In the genomic region with DNA sequence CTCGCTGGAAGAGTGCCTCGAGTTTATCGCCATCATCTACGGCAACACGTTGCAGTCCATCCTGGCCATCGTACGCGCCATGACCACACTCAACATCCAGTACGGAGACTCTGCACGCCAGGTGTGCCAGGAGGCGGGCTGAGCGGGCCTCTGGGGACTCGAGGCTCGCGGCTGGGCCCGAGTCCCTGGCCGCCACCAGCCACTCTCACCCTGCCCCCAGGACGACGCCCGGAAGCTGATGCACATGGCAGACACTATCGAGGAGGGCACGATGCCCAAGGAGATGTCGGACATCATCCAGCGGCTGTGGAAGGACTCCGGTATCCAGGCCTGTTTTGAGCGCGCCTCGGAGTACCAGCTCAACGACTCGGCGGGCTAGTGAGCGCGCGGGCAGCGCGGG, we compare ENCODE assay signal across 2 cellular contexts.
TF ChIP-seq lines count a peak whose summit lies in the region.

No MANE protein-coding gene starts in this region.

TF ChIP-seq in SK-N-SH, 30 proteins besides CTCF, POLR2A, EP300 and RAD21:
- no peak for TF ChIP-seq NRF1 (IDR thresholded peaks at IDR 0.05; ENCODE audit: low read depth, low read length)
- TF ChIP-seq, protein P1, sequence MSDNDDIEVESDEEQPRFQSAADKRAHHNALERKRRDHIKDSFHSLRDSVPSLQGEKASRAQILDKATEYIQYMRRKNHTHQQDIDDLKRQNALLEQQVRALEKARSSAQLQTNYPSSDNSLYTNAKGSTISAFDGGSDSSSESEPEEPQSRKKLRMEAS (IDR thresholded peaks at IDR 0.05; ENCODE audit: low read depth) = 0 out of 2 replicates have a peak, but pooled peaks have one; percentile 43

TF ChIP-seq in SK-N-SH treated with all-trans-retinoic acid at 6 μM for 48 hours, 23 proteins besides CTCF, POLR2A, EP300 and RAD21:
- TF ChIP-seq CSRNP3 (CRISPR knock-in tag; IDR thresholded peaks at IDR 0.05) (no peak), ZNF8 (CRISPR knock-in tag; IDR thresholded peaks at IDR 0.05) (no peak), OSR1 (CRISPR knock-in tag; IDR thresholded peaks at IDR 0.05) (no peak), ZC3H10 (CRISPR knock-in tag; IDR thresholded peaks at IDR 0.05) (no peak), RARB (CRISPR knock-in tag; IDR thresholded peaks at IDR 0.05) (no peak), TCF4 (CRISPR knock-in tag; IDR thresholded peaks at IDR 0.05; ENCODE audit: borderline replicate concordance) (no peak), ESRRG (CRISPR knock-in tag; IDR thresholded peaks at IDR 0.05) (no peak)
